8 cellular contexts compared by ENCODE assay signal in genomic region chr2:27069961-27070618, GRCh38. TPM values are rescaled to one million over a fixed set of nuclear protein-coding genes. Genes with fewer than 3 reads are reported as not detected.
A peak's percentile ranks its signal among the peaks of the same experiment; 100 is the strongest.
DNase-seq lines count a peak whose midpoint lies in the region; ATAC-seq and TF ChIP-seq lines count a peak whose summit lies in the region.

No MANE protein-coding gene starts in this region.

- intact Hi-C loops in IMR-90 (cut with micrococcal nuclease) = loop anchor here (2.0 to 5.0 kb wide), 2 partner anchors 19 to 108 kb away; partner anchors contain the start of gene AGBL5

- no peak overlapping the region for H4K91ac ChIP-seq in IMR-90 (ENCODE audit: insufficient read depth, low read depth, low read length)

- peak overlapping the region in 1 of 2 experiments; percentile 27; a peak in 2 of 4 replicates for H4K8ac ChIP-seq in IMR-90 (ENCODE audit: low read depth in 2 of 2, low read length in 2 of 2)

- TF ChIP-seq CTCF in AG04449 (IDR thresholded peaks at IDR 0.05; ENCODE audit: insufficient read depth, low read length, missing control alignments) (no peak), IMR-90 (conservative IDR thresholded peaks at IDR 0.05; ENCODE audit: low read depth, low read length) (no peak), cardiac fibroblast (IDR thresholded peaks at IDR 0.05; ENCODE audit: low read depth, low read length) (no peak)

- H2AK9ac ChIP-seq in IMR-90 (replicated peaks; ENCODE audit: low read depth, low read length, poor library complexity) = peak overlapping the region; percentile 98

- H2BK15ac ChIP-seq in IMR-90 (ENCODE audit: low read depth, low read length) = no peak overlapping the region

- H3K4me1 ChIP-seq in IMR-90 (ENCODE audit: control insufficient read depth, insufficient read depth, low read length) (peaks cover 32% of the 10 kb centered on the region), muscle layer of duodenum (ENCODE audit: control insufficient read depth in 1 of 2, insufficient read depth in 2 of 2, low read length in 2 of 2) (peaks cover 23 to 64% of the 10 kb centered on the region in 2 donors)

- H3K9me1 ChIP-seq in IMR-90 (ENCODE audit: insufficient read depth, low read length) = peaks cover 27% of the 10 kb centered on the region

- H3K9me3 ChIP-seq in IMR-90 (ENCODE audit: control insufficient read depth, insufficient read depth, low read length) (no peaks in the 10 kb centered on the region), muscle layer of duodenum (ENCODE audit: control insufficient read depth in 1 of 2, low read length in 2 of 2) (no peaks in the 10 kb centered on the region)

- peaks cover 42 to 58% of the 10 kb centered on the region in 2 experiments for H3K79me1 ChIP-seq in IMR-90 (ENCODE audit: low read depth in 1 of 2, low read length in 2 of 2)

- H3K18ac ChIP-seq in IMR-90 (ENCODE audit: low read depth, low read length) = no peak overlapping the region

- H3K14ac ChIP-seq in IMR-90 (replicated peaks; ENCODE audit: low read depth, low read length) = peak overlapping the region; percentile 100

- dilution Hi-C loops in IMR-90 (cut with HindIII; ENCODE audit: low sequenced_read_pairs, unreplicated experiment) = no loop called here

- H3K23ac ChIP-seq in IMR-90 (ENCODE audit: low read depth, low read length) = peak overlapping the region; percentile 100

- no peak for TF ChIP-seq RAD21 in IMR-90 (IDR thresholded peaks at IDR 0.05; ENCODE audit: low read length)

- H3K27me3 ChIP-seq in IMR-90 (ENCODE audit: control insufficient read depth, insufficient read depth, low read length) (no peaks in the 10 kb centered on the region), muscle layer of duodenum (ENCODE audit: low read depth, low read length) (no peaks in the 10 kb centered on the region)

- ATAC-seq in IMR-90 (ENCODE audit: low read depth) = no peak
- no peak for ATAC-seq in GM19328 (IDR thresholded peaks at IDR 0.05; ENCODE audit: unreplicated experiment)
- ATAC-seq in GM21381 (IDR thresholded peaks at IDR 0.05; ENCODE audit: unreplicated experiment) = no peak
- ATAC-seq in GM18907 (IDR thresholded peaks at IDR 0.05; ENCODE audit: unreplicated experiment) = no peak

- H3K56ac ChIP-seq in IMR-90 (ENCODE audit: extremely low read depth, insufficient read depth, low read length) = peak overlapping the region; percentile 90; the same call in 1 of the 2 replicates

- H3K27ac ChIP-seq in IMR-90 (ENCODE audit: insufficient read depth, low read length) = peak overlapping the region; percentile 27
- H3K27ac ChIP-seq in muscle layer of duodenum (ENCODE audit: low read length) = peak overlapping the region; percentile 90

- BruUV-seq in IMR-90 (replicated peaks; lab: Mats Ljungman, UMichigan) = no TSS peak

- H2BK20ac ChIP-seq in IMR-90 (ENCODE audit: low read depth, low read length) = no peak overlapping the region

- peak overlapping the region; percentile 99 for H3K4ac ChIP-seq in IMR-90 (ENCODE audit: low read depth, low read length)

- peak overlapping the region; percentile 99 for H3K4me2 ChIP-seq in IMR-90 (ENCODE audit: low read depth, low read length)

- no peak overlapping the region for H4K5ac ChIP-seq in IMR-90 (ENCODE audit: low read depth, low read length)

- no peak overlapping the region for H2BK5ac ChIP-seq in IMR-90 (ENCODE audit: low read depth, low read length, poor library complexity, severe bottlenecking)

- H3K36me3 ChIP-seq in IMR-90 (ENCODE audit: control insufficient read depth, insufficient read depth, low read length) = peaks cover 32% of the 10 kb centered on the region
- peaks cover 13 to 27% of the 10 kb centered on the region in 2 donors for H3K36me3 ChIP-seq in muscle layer of duodenum (ENCODE audit: control insufficient read depth in 1 of 2, insufficient read depth in 2 of 2, low read length in 2 of 2)

- peaks cover 20% of the 10 kb centered on the region for H4K20me1 ChIP-seq in IMR-90 (ENCODE audit: insufficient read depth, low read length)

- no peak overlapping the region for H2BK120ac ChIP-seq in IMR-90 (ENCODE audit: low read depth, low read length)

- WGBS in IMR-90 (ENCODE audit: extremely low coverage in 2 of 2, insufficient read length in 1 of 2), 2 experiments = no CpG with 5 or more reads among the region's 8 CpGs

- POLR2A ChIA-PET in AG04449 (lab: Yijun Ruan, JAX) = interaction anchor here (2.2 to 3.4 kb wide), 3 partner anchors 15 to 37 kb away, joined by 7 to 31 read pairs (median 16); partner anchors contain the start of genes AGBL5 and TMEM214
- POLR2A ChIA-PET in IMR-90 (lab: Charles Lee; ENCODE audit: unreplicated experiment) = interaction anchor here (0.5 to 1.0 kb wide), 2 partner anchors 11 to 123 kb away, joined by 3 to 5 read pairs; no protein-coding TSS in a partner anchor

- CTCF ChIA-PET in AG04449 (lab: Yijun Ruan, JAX) (interaction anchor here (0.8 to 1.4 kb wide), 3 partner anchors 11 to 129 kb away, joined by 3 to 4 read pairs (median 3); no protein-coding TSS in a partner anchor), IMR-90 (lab: Yijun Ruan, JAX) (no interaction called here)

- H3K4me3 ChIP-seq in AG04449 (ENCODE audit: low read depth, low read length) (peak overlapping the region; percentile 91), IMR-90 (ENCODE audit: insufficient read depth, low read depth, low read length) (peak overlapping the region; percentile 86), cardiac fibroblast (replicated peaks in 1 of 2; ENCODE audit: low read depth in 2 of 2, low read length in 2 of 2) (peak overlapping the region; percentile 96 to 100), muscle layer of duodenum (ENCODE audit: low read depth in 1 of 2, low read length in 2 of 2) (peak overlapping the region; percentile 97 to 98)

- H2AFZ ChIP-seq in IMR-90 (replicated peaks; ENCODE audit: low read length, poor library complexity) = no peak overlapping the region

- peak overlapping the region; percentile 99 for H3K9ac ChIP-seq in IMR-90 (ENCODE audit: low read depth, low read length)

- DNase-seq in AG04449 (ENCODE audit: low read depth, low spot score) (no peak), IMR-90 (no peak), cardiac fibroblast (ENCODE audit: low read depth in 2 of 2) (no peak), NCI-H2227 treated with DMSO at 0.1 percent for 48 hours (lab: John Stamatoyannopoulos, UW) (no peak)

- no peak for TF ChIP-seq POLR2A in IMR-90 (IDR thresholded peaks at IDR 0.05; ENCODE audit: low read depth, low read length)

- in situ Hi-C loops in IMR-90 (cut with MboI; ENCODE audit: low sequenced_read_pairs) = no loop called here

- H2AK5ac ChIP-seq in IMR-90 (ENCODE audit: low read depth, low read length) = peak overlapping the region; percentile 61; the same call in 1 of the 2 replicates

TF ChIP-seq in IMR-90, 13 proteins besides CTCF, POLR2A, EP300 and RAD21 (continues in another document):
- no peak for TF ChIP-seq SMC3 (IDR thresholded peaks at IDR 0.05; ENCODE audit: low read depth, low read length)
- TF ChIP-seq, protein P1, sequence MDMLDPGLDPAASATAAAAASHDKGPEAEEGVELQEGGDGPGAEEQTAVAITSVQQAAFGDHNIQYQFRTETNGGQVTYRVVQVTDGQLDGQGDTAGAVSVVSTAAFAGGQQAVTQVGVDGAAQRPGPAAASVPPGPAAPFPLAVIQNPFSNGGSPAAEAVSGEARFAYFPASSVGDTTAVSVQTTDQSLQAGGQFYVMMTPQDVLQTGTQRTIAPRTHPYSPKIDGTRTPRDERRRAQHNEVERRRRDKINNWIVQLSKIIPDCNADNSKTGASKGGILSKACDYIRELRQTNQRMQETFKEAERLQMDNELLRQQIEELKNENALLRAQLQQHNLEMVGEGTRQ (IDR thresholded peaks at IDR 0.05; ENCODE audit: low read depth, low read length) = no peak
- TF ChIP-seq MXI1 (IDR thresholded peaks at IDR 0.05; ENCODE audit: borderline replicate concordance, low read depth, low read length) = no peak
- TF ChIP-seq RFX5 (IDR thresholded peaks at IDR 0.05; ENCODE audit: low read depth, low read length) = no peak
- no peak for TF ChIP-seq MAFK (IDR thresholded peaks at IDR 0.05; ENCODE audit: low read depth, low read length)
- TF ChIP-seq CHD1 (IDR thresholded peaks at IDR 0.05; ENCODE audit: low read depth, low read length) = no peak
- no peak for TF ChIP-seq CEBPB (IDR thresholded peaks at IDR 0.05; ENCODE audit: low read depth, low read length)
- no peak for TF ChIP-seq NFE2L2 (IDR thresholded peaks at IDR 0.05; ENCODE audit: low read depth, low read length)
- TF ChIP-seq ELK1 (IDR thresholded peaks at IDR 0.05; ENCODE audit: borderline replicate concordance, low read depth, low read length) = no peak
- no peak for TF ChIP-seq MAZ (IDR thresholded peaks at IDR 0.05; ENCODE audit: borderline replicate concordance, low read depth, low read length)

RNA-seq across cellular contexts. Expression of gene OST4, which starts 1.4 kb away (rescaled TPM):
- 196 and 386 TPM in 2 replicates for total RNA-seq in IMR-90 (2012; rRNA removed)
- 806 and 1,337 TPM in 2 replicates for polyA plus RNA-seq in IMR-90 (2012; rRNA removed)
- 677 and 1,004 TPM in 2 replicates for polyA plus RNA-seq in IMR-90 (2012; cell fraction: cytosol; rRNA removed)
- 119 and 187 TPM in 2 replicates for polyA plus RNA-seq in IMR-90 (2012; cell fraction: nucleus; rRNA removed; ENCODE audit: low replicate concordance)

RNA-seq across cellular contexts. Expression of gene EMILIN1, which starts 8.3 kb away (rescaled TPM):
- 26.5 and 27.8 TPM in 2 replicates for total RNA-seq in IMR-90 (2012; rRNA removed)
- 95.6 and 123 TPM in 2 replicates for polyA plus RNA-seq in IMR-90 (2012; rRNA removed)
- polyA plus RNA-seq in IMR-90 (2012; cell fraction: cytosol; rRNA removed) = 92.2 and 162 TPM in 2 replicates
- 96.9 and 278 TPM in 2 replicates for polyA plus RNA-seq in IMR-90 (2012; cell fraction: nucleus; rRNA removed; ENCODE audit: low replicate concordance)

RNA-seq across cellular contexts. Expression of gene KHK, which starts 16.5 kb away (rescaled TPM):
- 0.56 and 0.72 TPM in 2 replicates for total RNA-seq in IMR-90 (2012; rRNA removed)
- 0.80 and 0.82 TPM in 2 replicates for polyA plus RNA-seq in IMR-90 (2012; rRNA removed)
- 0.58 and 0.95 TPM in 2 replicates for polyA plus RNA-seq in IMR-90 (2012; cell fraction: cytosol; rRNA removed)
- polyA plus RNA-seq in IMR-90 (2012; cell fraction: nucleus; rRNA removed; ENCODE audit: low replicate concordance) = 0.68 and 1.2 TPM in 2 replicates

RNA-seq across cellular contexts. Expression of gene AGBL5, which starts 18.6 kb away (rescaled TPM):
- total RNA-seq in IMR-90 (2012; rRNA removed) = 22.8 and 26.2 TPM in 2 replicates
- 19.0 and 21.1 TPM in 2 replicates for polyA plus RNA-seq in IMR-90 (2012; rRNA removed)
- 18.5 and 25.0 TPM in 2 replicates for polyA plus RNA-seq in IMR-90 (2012; cell fraction: cytosol; rRNA removed)
- 12.2 and 14.9 TPM in 2 replicates for polyA plus RNA-seq in IMR-90 (2012; cell fraction: nucleus; rRNA removed; ENCODE audit: low replicate concordance)

RNA-seq across cellular contexts. Expression of gene TMEM214, which starts 37.3 kb away (rescaled TPM):
- total RNA-seq in IMR-90 (2012; rRNA removed) = 31.7 and 32.1 TPM in 2 replicates
- polyA plus RNA-seq in IMR-90 (2012; rRNA removed) = 121 and 132 TPM in 2 replicates
- 47.0 and 97.1 TPM in 2 replicates for polyA plus RNA-seq in IMR-90 (2012; cell fraction: cytosol; rRNA removed)
- 273 and 440 TPM in 2 replicates for polyA plus RNA-seq in IMR-90 (2012; cell fraction: nucleus; rRNA removed; ENCODE audit: low replicate concordance)
